6 cellular contexts compared by ENCODE assay signal in genomic region chr6:32189082-32189741, GRCh38. TPM values are rescaled to one million over a fixed set of nuclear protein-coding genes. Genes with fewer than 3 reads are reported as not detected.
DNase-seq lines count a peak whose midpoint lies in the region; ATAC-seq and TF ChIP-seq lines count a peak whose summit lies in the region.

No MANE protein-coding gene starts in this region.

- H3K4me3 ChIP-seq in Panc1 (ENCODE audit: low read depth in 2 of 2, low read length in 2 of 2) (peak overlapping the region; percentile 42 to 74), fibroblast of lung (replicated peaks in 1 of 4; ENCODE audit: control extremely low read depth in 1 of 4, insufficient read depth in 1 of 4, low read depth in 3 of 4, low read length in 4 of 4) (peak overlapping the region; percentile 34 to 83 (median 72))

- POLR2A ChIA-PET in Panc1 (lab: Charles Lee) = no interaction called here

- no TSS peak for BruUV-seq in Panc1 (replicated peaks; lab: Mats Ljungman, UMichigan)

- intact Hi-C loops in Panc1 (cut with micrococcal nuclease; ENCODE audit: unreplicated experiment) = no loop called here

- peak overlapping the region; percentile 93 for H3K4me2 ChIP-seq in fibroblast of lung (ENCODE audit: extremely low read depth, insufficient read depth, low read length)

- H3K4me1 Mint-ChIP-seq in stimulated activated naive B cell treated with anti-CD40 and anti-IgM and Interleukin-4, amounts not matched to agents 10 μg/mL and 1 μg/mL and 100 μg/mL, for 72 hours = peaks cover 51 to 75% of the 10 kb centered on the region in 2 donors

- H3K4me3 Mint-ChIP-seq in stimulated activated naive B cell treated with anti-CD40 and anti-IgM and Interleukin-4, amounts not matched to agents 10 μg/mL and 1 μg/mL and 100 μg/mL, for 72 hours = peak overlapping the region; percentile 90 to 95

- DNase-seq in Panc1 (ENCODE audit: low read depth, low spot score) = no peak
- no peak for DNase-seq in fibroblast of lung (ENCODE audit: low read depth in 2 of 2)
- DNase-seq in stimulated activated naive B cell treated with anti-CD40 and anti-IgM and Interleukin-4, amounts not matched to agents 10 μg/mL and 1 μg/mL and 100 μg/mL, for 72 hours = no peak
- DNase-seq in activated CD4-positive, alpha-beta T cell treated with anti-CD3 and anti-CD28 coated beads for 1 hour = no peak

- no peak for ATAC-seq in Panc1
- ATAC-seq in stimulated activated naive B cell treated with anti-CD40 and anti-IgM and Interleukin-4, amounts not matched to agents 10 μg/mL and 1 μg/mL and 100 μg/mL, for 72 hours (replicated peaks) = no peak
- no peak for ATAC-seq in HG03469 (IDR thresholded peaks at IDR 0.05; ENCODE audit: unreplicated experiment)
- ATAC-seq in HG02852 (IDR thresholded peaks at IDR 0.05; ENCODE audit: unreplicated experiment) = no peak

- CTCF ChIA-PET in Panc1 (lab: Charles Lee) = no interaction called here

- H3K4me1 ChIP-seq in Panc1 (ENCODE audit: control insufficient read depth, insufficient read depth, low read length) (peaks cover 29% of the 10 kb centered on the region), fibroblast of lung (ENCODE audit: control insufficient read depth, extremely low read depth, insufficient read depth, low read length) (peaks cover 11% of the 10 kb centered on the region)

- H3K9me3 Mint-ChIP-seq in stimulated activated naive B cell treated with anti-CD40 and anti-IgM and Interleukin-4, amounts not matched to agents 10 μg/mL and 1 μg/mL and 100 μg/mL, for 72 hours = no peaks in the 10 kb centered on the region

- H3K36me3 Mint-ChIP-seq in stimulated activated naive B cell treated with anti-CD40 and anti-IgM and Interleukin-4, amounts not matched to agents 10 μg/mL and 1 μg/mL and 100 μg/mL, for 72 hours = peaks cover 43 to 60% of the 10 kb centered on the region in 2 donors

- in situ Hi-C loops in Panc1 (cut with HindIII; ENCODE audit: low pct_unique_long_range_greater_than_20kb, low sequenced_read_pairs) = no loop called here

- H3K27me3 Mint-ChIP-seq in stimulated activated naive B cell treated with anti-CD40 and anti-IgM and Interleukin-4, amounts not matched to agents 10 μg/mL and 1 μg/mL and 100 μg/mL, for 72 hours = no peaks in the 10 kb centered on the region

- H3K27me3 ChIP-seq in Panc1 (ENCODE audit: control insufficient read depth, insufficient read depth, low read length) (no peaks in the 10 kb centered on the region), fibroblast of lung (ENCODE audit: control insufficient read depth, insufficient read depth, low read length) (no peaks in the 10 kb centered on the region)

- H3K27ac Mint-ChIP-seq in stimulated activated naive B cell treated with anti-CD40 and anti-IgM and Interleukin-4, amounts not matched to agents 10 μg/mL and 1 μg/mL and 100 μg/mL, for 72 hours = peak overlapping the region; percentile 89

- no peak overlapping the region for H2AFZ ChIP-seq in fibroblast of lung (ENCODE audit: low read length)

- TF ChIP-seq CTCF in Panc1 (IDR thresholded peaks at IDR 0.05) = no peak
- no peak for TF ChIP-seq CTCF in fibroblast of lung (conservative IDR thresholded peaks at IDR 0.05 in 1 of 2, IDR thresholded peaks at IDR 0.05 in 1 of 2; ENCODE audit: low read depth in 1 of 2, low read length in 2 of 2)

- no peaks in the 10 kb centered on the region; the same call in 1 of the 2 replicates for H3K36me3 ChIP-seq in Panc1 (ENCODE audit: control insufficient read depth, insufficient read depth, low read length)
- peaks cover 5% of the 10 kb centered on the region for H3K36me3 ChIP-seq in fibroblast of lung (ENCODE audit: control insufficient read depth, insufficient read depth, low read length)

- H3K9me3 ChIP-seq in Panc1 (ENCODE audit: control insufficient read depth, insufficient read depth, low read depth, low read length) (no peaks in the 10 kb centered on the region), fibroblast of lung (ENCODE audit: control insufficient read depth, insufficient read depth, low read depth, low read length) (no peaks in the 10 kb centered on the region)

- no peaks in the 10 kb centered on the region for H4K20me1 ChIP-seq in fibroblast of lung (ENCODE audit: control insufficient read depth, extremely low read depth, insufficient read depth, low read length)

- H3K27ac ChIP-seq in Panc1 (ENCODE audit: low read length) (peak overlapping the region; percentile 73), fibroblast of lung (ENCODE audit: insufficient read depth, low read length) (peak overlapping the region; percentile 69)

- peak overlapping the region; percentile 69 for H3K9ac ChIP-seq in fibroblast of lung (ENCODE audit: insufficient read depth, low read length)

- H3K79me2 ChIP-seq in fibroblast of lung (ENCODE audit: control insufficient read depth, insufficient read depth, low read length) = peaks cover 20% of the 10 kb centered on the region

RNA-seq across cellular contexts. Expression of gene PBX2, which starts 0.8 kb away (rescaled TPM):
- total RNA-seq in Panc1 (2021; ENCODE audit: unreplicated experiment) (76.2 TPM), fibroblast of lung (23.6 and 35.0 TPM in 2 replicates)
- 76.9 TPM for polyA plus RNA-seq in Panc1 (2012; ENCODE audit: insufficient read length)
- 39.4 and 41.8 TPM in 2 replicates for polyA plus RNA-seq in fibroblast of lung
- polyA plus RNA-seq in fibroblast of lung (2012) = 34.4 and 38.7 TPM in 2 replicates
- polyA minus RNA-seq in fibroblast of lung (ENCODE audit: low replicate concordance) = 37.3 and 40.1 TPM in 2 replicates

RNA-seq across cellular contexts. Expression of gene GPSM3, which starts 3.2 kb away (rescaled TPM):
- total RNA-seq in Panc1 (2021; ENCODE audit: unreplicated experiment) = 2.0 TPM
- 2.4 TPM for polyA plus RNA-seq in Panc1 (2012; ENCODE audit: insufficient read length)
- total RNA-seq in fibroblast of lung = 1.3 and 2.3 TPM in 2 replicates
- 3.9 and 7.0 TPM in 2 replicates for polyA plus RNA-seq in fibroblast of lung
- 6.5 and 13.6 TPM in 2 replicates for polyA plus RNA-seq in fibroblast of lung (2012)
- polyA minus RNA-seq in fibroblast of lung (ENCODE audit: low replicate concordance) = 3.8 and 11.9 TPM in 2 replicates

RNA-seq across cellular contexts. Expression of gene AGER, which starts 5.2 kb away (rescaled TPM):
- total RNA-seq in Panc1 (2021; ENCODE audit: unreplicated experiment) (3.7 TPM), fibroblast of lung (0.26 and 0.50 TPM in 2 replicates)
- polyA plus RNA-seq in Panc1 (2012; ENCODE audit: insufficient read length) = 3.2 TPM
- 0.78 and 0.99 TPM in 2 replicates for polyA plus RNA-seq in fibroblast of lung
- 1.7 and 2.2 TPM in 2 replicates for polyA plus RNA-seq in fibroblast of lung (2012)
- polyA minus RNA-seq in fibroblast of lung (ENCODE audit: low replicate concordance) = 1.2 TPM in 1 of 2 replicates, not detected in the other

RNA-seq across cellular contexts. Expression of gene RNF5, which starts 11.0 kb away (rescaled TPM):
- total RNA-seq in Panc1 (2021; ENCODE audit: unreplicated experiment) (82.3 TPM), fibroblast of lung (22.1 and 23.9 TPM in 2 replicates)
- polyA plus RNA-seq in Panc1 (2012; ENCODE audit: insufficient read length) = 158 TPM
- polyA plus RNA-seq in fibroblast of lung = 54.5 and 63.4 TPM in 2 replicates
- 42.2 and 45.8 TPM in 2 replicates for polyA plus RNA-seq in fibroblast of lung (2012)
- polyA minus RNA-seq in fibroblast of lung (ENCODE audit: low replicate concordance) = 21.5 and 29.6 TPM in 2 replicates

RNA-seq across cellular contexts. Expression of gene AGPAT1, which starts 13.3 kb away (rescaled TPM):
- 88.4 TPM for total RNA-seq in Panc1 (2021; ENCODE audit: unreplicated experiment)
- polyA plus RNA-seq in Panc1 (2012; ENCODE audit: insufficient read length) = 111 TPM
- total RNA-seq in fibroblast of lung = 15.9 and 22.1 TPM in 2 replicates
- 79.0 and 92.1 TPM in 2 replicates for polyA plus RNA-seq in fibroblast of lung
- 87.4 and 90.5 TPM in 2 replicates for polyA plus RNA-seq in fibroblast of lung (2012)
- 327 and 338 TPM in 2 replicates for polyA minus RNA-seq in fibroblast of lung (ENCODE audit: low replicate concordance)
